8 cellular contexts compared by ENCODE assay signal in genomic region chr10:114550756-114551290, GRCh38.
A peak's percentile ranks its signal among the peaks of the same experiment; 100 is the strongest.
DNase-seq lines count a peak whose midpoint lies in the region; ATAC-seq and TF ChIP-seq lines count a peak whose summit lies in the region.

No MANE protein-coding gene starts in this region.

- H3K9me3 ChIP-seq in DOHH2 (ENCODE audit: control insufficient read depth, insufficient read depth, low read length) = no peaks in the 10 kb centered on the region
- no peaks in the 10 kb centered on the region for H3K9me3 ChIP-seq in uterus

- no peak for ATAC-seq in stimulated activated naive B cell treated with anti-CD40 and anti-IgM and Interleukin-4, amounts not matched to agents 10 μg/mL and 1 μg/mL and 100 μg/mL, for 72 hours (replicated peaks)

- no peaks in the 10 kb centered on the region for H3K9me3 Mint-ChIP-seq in stimulated activated naive B cell treated with anti-CD40 and anti-IgM and Interleukin-4, amounts not matched to agents 10 μg/mL and 1 μg/mL and 100 μg/mL, for 72 hours
- H3K9me3 Mint-ChIP-seq in activated naive CD8-positive, alpha-beta T cell treated with anti-CD3 and anti-CD28 coated beads for 36 hours = no peaks in the 10 kb centered on the region

- H3K36me3 ChIP-seq in DOHH2 (ENCODE audit: control insufficient read depth, low read length) (no peaks in the 10 kb centered on the region), uterus (no peaks in the 10 kb centered on the region)

- TF ChIP-seq POLR2A in uterus (IDR thresholded peaks at IDR 0.05) = no peak

- DNase-seq in NCI-H1105 treated with DMSO at 0.1 percent for 48 hours (lab: John Stamatoyannopoulos, UW) (peak; percentile 74), astrocyte of the cerebellum (ENCODE audit: low read depth) (no peak), kidney tubule cell (ENCODE audit: low spot score) (peak; percentile 51), uterus (no peak)
- no peak for DNase-seq in stimulated activated naive B cell treated with anti-CD40 and anti-IgM and Interleukin-4, amounts not matched to agents 10 μg/mL and 1 μg/mL and 100 μg/mL, for 72 hours
- no peak for DNase-seq in activated naive CD8-positive, alpha-beta T cell treated with anti-CD3 and anti-CD28 coated beads for 36 hours
- DNase-seq in activated naive CD4-positive, alpha-beta T cell treated with Interleukin-2 at 50 U/mL for 16 hours = no peak

- no peak overlapping the region for H3K4me2 ChIP-seq in DOHH2 (ENCODE audit: low read length)

- no peaks in the 10 kb centered on the region for H4K20me1 ChIP-seq in DOHH2 (ENCODE audit: control insufficient read depth, insufficient read depth, low read depth, low read length)

- no peaks in the 10 kb centered on the region for H3K9me2 ChIP-seq in DOHH2 (replicated peaks; ENCODE audit: control insufficient read depth, low read length)

- H3K4me3 ChIP-seq in DOHH2 (ENCODE audit: low read length) (no peak overlapping the region), astrocyte of the cerebellum (ENCODE audit: low read depth, low read length) (peak overlapping the region; percentile 20), uterus (no peak overlapping the region)

- no peak overlapping the region for H3K27ac Mint-ChIP-seq in stimulated activated naive B cell treated with anti-CD40 and anti-IgM and Interleukin-4, amounts not matched to agents 10 μg/mL and 1 μg/mL and 100 μg/mL, for 72 hours
- H3K27ac Mint-ChIP-seq in activated naive CD8-positive, alpha-beta T cell treated with anti-CD3 and anti-CD28 coated beads for 36 hours = no peak overlapping the region

- in situ Hi-C loops in astrocyte of the cerebellum (cut with HindIII; ENCODE audit: low sequenced_read_pairs) = loop anchor here (25.0 kb wide), 1 partner anchor 236 kb away; no protein-coding TSS in a partner anchor

- H3K27me3 Mint-ChIP-seq in stimulated activated naive B cell treated with anti-CD40 and anti-IgM and Interleukin-4, amounts not matched to agents 10 μg/mL and 1 μg/mL and 100 μg/mL, for 72 hours = no peaks in the 10 kb centered on the region
- no peaks in the 10 kb centered on the region for H3K27me3 Mint-ChIP-seq in activated naive CD8-positive, alpha-beta T cell treated with anti-CD3 and anti-CD28 coated beads for 36 hours

- TF ChIP-seq CTCF in DOHH2 (IDR thresholded peaks at IDR 0.05; ENCODE audit: low read depth, low read length, poor library complexity, severe bottlenecking) (peak; percentile 55), astrocyte of the cerebellum (IDR thresholded peaks at IDR 0.05; ENCODE audit: low read depth, low read length, missing control alignments) (no peak), uterus (IDR thresholded peaks at IDR 0.05) (peak; percentile 36 to 74 (median 56))

- intact Hi-C loops in uterus (cut with DNase I; ENCODE audit: low total_unique reads) = no loop called here

- no peaks in the 10 kb centered on the region for H3K27me3 ChIP-seq in DOHH2 (ENCODE audit: control insufficient read depth, low read length)
- H3K27me3 ChIP-seq in uterus = no peaks in the 10 kb centered on the region

- H3K27ac ChIP-seq in DOHH2 (ENCODE audit: low read depth, low read length) (no peak overlapping the region), uterus (peak overlapping the region; percentile 43 to 52)

- H3K36me3 Mint-ChIP-seq in stimulated activated naive B cell treated with anti-CD40 and anti-IgM and Interleukin-4, amounts not matched to agents 10 μg/mL and 1 μg/mL and 100 μg/mL, for 72 hours = no peaks in the 10 kb centered on the region
- no peaks in the 10 kb centered on the region for H3K36me3 Mint-ChIP-seq in activated naive CD8-positive, alpha-beta T cell treated with anti-CD3 and anti-CD28 coated beads for 36 hours

- H3K4me1 Mint-ChIP-seq in stimulated activated naive B cell treated with anti-CD40 and anti-IgM and Interleukin-4, amounts not matched to agents 10 μg/mL and 1 μg/mL and 100 μg/mL, for 72 hours = peaks cover 8 to 18% of the 10 kb centered on the region in 2 donors
- H3K4me1 Mint-ChIP-seq in activated naive CD8-positive, alpha-beta T cell treated with anti-CD3 and anti-CD28 coated beads for 36 hours = peaks cover 24% of the 10 kb centered on the region

- H3K79me2 ChIP-seq in DOHH2 (ENCODE audit: control insufficient read depth, low read length) = no peaks in the 10 kb centered on the region

- no peak overlapping the region for H3K4me3 Mint-ChIP-seq in stimulated activated naive B cell treated with anti-CD40 and anti-IgM and Interleukin-4, amounts not matched to agents 10 μg/mL and 1 μg/mL and 100 μg/mL, for 72 hours
- H3K4me3 Mint-ChIP-seq in activated naive CD8-positive, alpha-beta T cell treated with anti-CD3 and anti-CD28 coated beads for 36 hours = no peak overlapping the region

- H3K4me1 ChIP-seq in DOHH2 (ENCODE audit: control insufficient read depth, low read length) (peaks cover 6% of the 10 kb centered on the region), uterus (no peaks in the 10 kb centered on the region)

- no peaks in the 10 kb centered on the region for H3F3A ChIP-seq in DOHH2 (ENCODE audit: control insufficient read depth, insufficient read depth)

Comparison
In these comparisons a context has a peak if more than half of its experiments do, and no peak if none do; other contexts are left out.
1. DNase-seq: peak in NCI-H1105 treated with DMSO at 0.1 percent for 48 hours (single experiment) and kidney tubule cell (single experiment); none in astrocyte of the cerebellum (single experiment), uterus (0 of 2), stimulated activated naive B cell treated with anti-CD40 and anti-IgM and Interleukin-4, amounts not matched to agents 10 μg/mL and 1 μg/mL and 100 μg/mL, for 72 hours (single experiment), activated naive CD8-positive, alpha-beta T cell treated with anti-CD3 and anti-CD28 coated beads for 36 hours (single experiment) and activated naive CD4-positive, alpha-beta T cell treated with Interleukin-2 at 50 U/mL for 16 hours (single experiment).